Comparison of ENCODE assay signal across 1 cellular context in genomic region chr1:16119504-16119903, GRCh38.
TF ChIP-seq lines count a peak whose summit lies in the region.

No MANE protein-coding gene starts in this region.

TF ChIP-seq in HepG2, 621 proteins besides CTCF, POLR2A, EP300 and RAD21:
- TF ChIP-seq FOXP4 (CRISPR knock-in tag; IDR thresholded peaks at IDR 0.05) = 0 out of 2 replicates have a peak, but pooled peaks have one; percentile 26
- TF ChIP-seq ZNF30 (CRISPR knock-in tag; IDR thresholded peaks at IDR 0.05) = no peak
